Comparison of ENCODE assay signal across 32 cellular contexts in the genomic region with DNA sequence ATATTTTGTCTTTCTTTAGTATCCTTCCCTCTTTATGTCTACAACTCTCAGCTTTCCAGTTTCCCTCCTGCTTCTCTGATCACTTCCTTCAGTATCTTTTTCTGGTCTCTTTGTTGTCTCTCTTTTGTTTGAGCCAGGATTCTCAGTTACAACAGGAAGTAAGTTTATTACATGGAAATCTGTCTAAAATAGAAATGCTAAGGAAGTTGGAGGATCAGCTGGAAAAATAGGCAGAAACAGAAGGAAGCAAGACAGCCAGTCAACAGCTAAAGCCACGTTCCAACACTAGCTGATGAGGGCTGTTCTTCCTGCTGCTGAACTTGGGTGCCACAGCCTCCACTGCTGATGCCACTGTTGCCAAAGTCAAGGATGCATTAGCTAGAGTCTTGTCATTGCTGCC. TPM values are rescaled to one million over a fixed set of nuclear protein-coding genes. Genes with fewer than 3 reads are reported as not detected.
"Had no signal": no experiment of that assay in that cellular context is flagged by ENCODE, and none has a peak within 500 bp of the region (broad histone marks: within the 10 kb centered on the region; RNA-seq: fewer than 3 reads in every experiment).

No MANE protein-coding gene starts in this region.

- H3K27ac ChIP-seq: breast epithelium, heart right ventricle, neutrophil, pancreas, psoas muscle, right atrium auricular region, thyroid gland, upper lobe of right lung had no signal

- DNase-seq: activated CD4-positive, alpha-beta T cell treated with anti-CD3 and anti-CD28 coated beads for 4 hours; activated CD4-positive, alpha-beta T cell treated with anti-CD3 and anti-CD28 coated beads, Interleukin-2, amount 50 U/mL, for 48 hours; activated CD4-positive, CD25-positive, alpha-beta regulatory T cell; activated CD8-positive, alpha-beta memory T cell treated with anti-CD3 and anti-CD28 coated beads, Interleukin-2, amount 50 U/mL, for 48 hours; activated naive CD4-positive, alpha-beta T cell treated with Interleukin-2 at 50 U/mL for 16 hours; activated naive CD8-positive, alpha-beta T cell treated with anti-CD3 and anti-CD28 coated beads, Interleukin-2, amount 10 ng/mL, durations not matched to agents 7 days and 5 days; activated T-cell treated with anti-CD3 and anti-CD28 coated beads, Interleukin-2, amount 50 U/mL, for 48 hours; amniotic stem cell; endodermal cell; erythroblast; foreskin fibroblast; heart right ventricle; pancreas; psoas muscle; stimulated activated CD4-positive, alpha-beta T cell treated with anti-CD3 and anti-CD28 coated beads, Interleukin-12 subunit alpha, Interleukin-12 subunit beta, amount 100 ng/mL, for 4 hours; stimulated activated CD4-positive, alpha-beta T cell treated with anti-CD3 and anti-CD28 coated beads, Interleukin-4, amount 100 ng/mL, for 4 hours; stimulated activated naive CD8-positive, alpha-beta T cell treated with anti-CD3 and anti-CD28 coated beads, Interleukin-15, Interleukin-2, amounts not matched to agents 100 U/mL and 50 U/mL, for 24 hours; T1000; thyroid gland; upper lobe of right lung had no signal

- H3K27me3 ChIP-seq: breast epithelium, right atrium auricular region, thyroid gland had no signal

- H3K9me3 ChIP-seq: breast epithelium, heart right ventricle, neutrophil, pancreas, psoas muscle, right atrium auricular region, thyroid gland, upper lobe of right lung had no signal

- H3K4me1 Mint-ChIP-seq: nephron had no signal

- H3K36me3 Mint-ChIP-seq: activated naive CD8-positive, alpha-beta T cell treated with anti-CD3 and anti-CD28 coated beads, Interleukin-2, amount 10 ng/mL, durations not matched to agents 7 days and 5 days had no signal

- H3K4me3 Mint-ChIP-seq: activated naive CD8-positive, alpha-beta T cell treated with anti-CD3 and anti-CD28 coated beads, Interleukin-2, amount 10 ng/mL, durations not matched to agents 7 days and 5 days; central memory CD8-positive, alpha-beta T cell had no signal

- H3K27ac Mint-ChIP-seq: activated naive CD8-positive, alpha-beta T cell treated with anti-CD3 and anti-CD28 coated beads, Interleukin-2, amount 10 ng/mL, durations not matched to agents 7 days and 5 days had no signal

- H3K4me3 ChIP-seq: breast epithelium, heart right ventricle, psoas muscle, right atrium auricular region, upper lobe of right lung had no signal

- H3K36me3 ChIP-seq: breast epithelium, heart right ventricle, neutrophil, pancreas, right atrium auricular region, thyroid gland, upper lobe of right lung had no signal

- ATAC-seq: heart right ventricle; psoas muscle; stimulated activated naive CD8-positive, alpha-beta T cell treated with anti-CD3 and anti-CD28 coated beads, Interleukin-15, Interleukin-2, amounts not matched to agents 100 U/mL and 50 U/mL, for 24 hours; upper lobe of right lung had no signal

- H3K9me3 Mint-ChIP-seq: activated naive CD8-positive, alpha-beta T cell treated with anti-CD3 and anti-CD28 coated beads, Interleukin-2, amount 10 ng/mL, durations not matched to agents 7 days and 5 days; central memory CD8-positive, alpha-beta T cell; endodermal cell; nephron had no signal

- H3K4me1 ChIP-seq: breast epithelium, heart right ventricle, pancreas, psoas muscle, right atrium auricular region, upper lobe of right lung had no signal

RNA-seq across cellular contexts. Expression of a gene that starts 27.6 kb away (rescaled TPM):
- total RNA-seq: activated CD8-positive, alpha-beta memory T cell treated with anti-CD3 and anti-CD28 coated beads for 36 hours; activated naive CD8-positive, alpha-beta T cell treated with anti-CD3 and anti-CD28 coated beads, Interleukin-2, amount 10 ng/mL, durations not matched to agents 7 days and 5 days; breast epithelium; endodermal cell; fibroblast of lung; heart right ventricle; liver; mononuclear cell; myocyte; pancreas; psoas muscle; right atrium auricular region; subcutaneous adipose tissue; T-helper 1 cell treated with Interleukin-12 subunit alpha and Interleukin-12 subunit beta and Interleukin-4 antibody, amounts not matched to agents 30 ng/mL and 1 ng/mL, for 36 hours; thyroid gland; upper lobe of right lung had no signal

RNA-seq across cellular contexts. Expression of a gene that starts 43.7 kb away (rescaled TPM):
- total RNA-seq: activated CD8-positive, alpha-beta memory T cell treated with anti-CD3 and anti-CD28 coated beads for 36 hours; activated naive CD8-positive, alpha-beta T cell treated with anti-CD3 and anti-CD28 coated beads, Interleukin-2, amount 10 ng/mL, durations not matched to agents 7 days and 5 days; breast epithelium; endodermal cell; fibroblast of lung; heart right ventricle; mononuclear cell; myocyte; pancreas; psoas muscle; right atrium auricular region; subcutaneous adipose tissue; T-helper 1 cell treated with Interleukin-12 subunit alpha and Interleukin-12 subunit beta and Interleukin-4 antibody, amounts not matched to agents 30 ng/mL and 1 ng/mL, for 36 hours; thyroid gland; upper lobe of right lung had no signal
